In genomic region chr10:110569120-110569519, GRCh38 we compare ENCODE assay signal across 8 cellular contexts. TPM values are rescaled to one million over a fixed set of nuclear protein-coding genes. Genes with fewer than 3 reads are reported as not detected.
DNase-seq lines count a peak whose midpoint lies in the region; ATAC-seq and TF ChIP-seq lines count a peak whose summit lies in the region.

No MANE protein-coding gene starts in this region.

- intact Hi-C loops in left ventricle myocardium inferior (cut with micrococcal nuclease) (no loop called here), upper lobe of right lung (cut with DNase I) (no loop called here)

- CTCF ChIA-PET in activated CD8-positive, alpha-beta T cell treated with anti-CD3 and anti-CD28 coated beads, Interleukin-2, amount 10 ng/mL, durations not matched to agents 7 days and 5 days (lab: Charles Lee): interaction anchor here (0.8 to 5.4 kb wide), 5 partner anchors 11 to 264 kb away, joined by 3 to 41 read pairs (median 4); partner anchors contain the start of gene SMNDC1

- H3K4me1 ChIP-seq in left ventricle myocardium inferior (peaks cover 73% of the 10 kb centered on the region), right atrium auricular region (peaks cover 0 to 44% of the 10 kb centered on the region in 2 donors), iPS-18a (ENCODE audit: control insufficient read depth, low read depth, low read length) (peaks cover 14% of the 10 kb centered on the region), upper lobe of right lung (peaks cover 24% of the 10 kb centered on the region)

- H3K4me3 ChIP-seq in left ventricle myocardium inferior (peak overlapping the region; percentile 98), right atrium auricular region (no peak overlapping the region), iPS-18a (ENCODE audit: low read length) (peak overlapping the region; percentile 81), upper lobe of right lung (peak overlapping the region; percentile 75)

- DNase-seq in left ventricle myocardium inferior (no peak), right atrium auricular region (ENCODE audit: low spot score) (no peak), upper lobe of right lung (no peak), COLO829 (ENCODE audit: low spot score) (no peak), COR-L47 (lab: John Stamatoyannopoulos, UW) (no peak)
- no peak for DNase-seq in activated CD8-positive, alpha-beta T cell treated with anti-CD3 and anti-CD28 coated beads, Interleukin-2, amount 10 ng/mL, durations not matched to agents 7 days and 5 days

- no peaks in the 10 kb centered on the region for H3K9me3 Mint-ChIP-seq in activated CD8-positive, alpha-beta T cell treated with anti-CD3 and anti-CD28 coated beads, Interleukin-2, amount 10 ng/mL, durations not matched to agents 7 days and 5 days (ENCODE audit: insufficient read depth)

- H3K27me3 ChIP-seq in left ventricle myocardium inferior (ENCODE audit: low read depth): no peaks in the 10 kb centered on the region
- H3K27me3 ChIP-seq in right atrium auricular region: no peaks in the 10 kb centered on the region
- H3K27me3 ChIP-seq in iPS-18a (ENCODE audit: control insufficient read depth, insufficient read depth, low read length): no peaks in the 10 kb centered on the region
- H3K27me3 ChIP-seq in upper lobe of right lung: peaks cover 6% of the 10 kb centered on the region

- H3K4me1 Mint-ChIP-seq in activated CD8-positive, alpha-beta T cell treated with anti-CD3 and anti-CD28 coated beads, Interleukin-2, amount 10 ng/mL, durations not matched to agents 7 days and 5 days (ENCODE audit: low read depth): peaks cover 45% of the 10 kb centered on the region

- peaks cover 41% of the 10 kb centered on the region for H3K36me3 Mint-ChIP-seq in activated CD8-positive, alpha-beta T cell treated with anti-CD3 and anti-CD28 coated beads, Interleukin-2, amount 10 ng/mL, durations not matched to agents 7 days and 5 days (ENCODE audit: low read depth)

- peak overlapping the region; percentile 95 for H3K4me3 Mint-ChIP-seq in activated CD8-positive, alpha-beta T cell treated with anti-CD3 and anti-CD28 coated beads, Interleukin-2, amount 10 ng/mL, durations not matched to agents 7 days and 5 days

- H3K36me3 ChIP-seq in left ventricle myocardium inferior: no peaks in the 10 kb centered on the region
- H3K36me3 ChIP-seq in right atrium auricular region: no peaks in the 10 kb centered on the region
- H3K36me3 ChIP-seq in iPS-18a (ENCODE audit: control insufficient read depth, low read depth, low read length): peaks cover 34% of the 10 kb centered on the region
- no peaks in the 10 kb centered on the region for H3K36me3 ChIP-seq in upper lobe of right lung

- H3K27ac ChIP-seq in left ventricle myocardium inferior (replicated peaks) (no peak overlapping the region), right atrium auricular region (no peak overlapping the region), iPS-18a (ENCODE audit: low read length) (no peak overlapping the region), upper lobe of right lung (no peak overlapping the region)

- peak overlapping the region; percentile 93 for H3K9ac ChIP-seq in iPS-18a (ENCODE audit: low read length)

- peaks cover 4% of the 10 kb centered on the region for H3K27me3 Mint-ChIP-seq in activated CD8-positive, alpha-beta T cell treated with anti-CD3 and anti-CD28 coated beads, Interleukin-2, amount 10 ng/mL, durations not matched to agents 7 days and 5 days (ENCODE audit: low read depth)

- no peak for ATAC-seq in activated CD8-positive, alpha-beta T cell treated with anti-CD3 and anti-CD28 coated beads, Interleukin-2, amount 10 ng/mL, durations not matched to agents 7 days and 5 days
- ATAC-seq in upper lobe of right lung (no peak), HG03108 (IDR thresholded peaks at IDR 0.05; ENCODE audit: unreplicated experiment) (no peak)

- H3K27ac Mint-ChIP-seq in activated CD8-positive, alpha-beta T cell treated with anti-CD3 and anti-CD28 coated beads, Interleukin-2, amount 10 ng/mL, durations not matched to agents 7 days and 5 days: peak overlapping the region; percentile 64

- POLR2A ChIA-PET in activated CD8-positive, alpha-beta T cell treated with anti-CD3 and anti-CD28 coated beads, Interleukin-2, amount 10 ng/mL, durations not matched to agents 7 days and 5 days (lab: Charles Lee): interaction anchor here (0.7 kb wide), 1 partner anchor 264 kb away, joined by 4 read pairs; the partner anchor contains the start of gene SMNDC1

- no peak for TF ChIP-seq CTCF in left ventricle myocardium inferior (IDR thresholded peaks at IDR 0.05; ENCODE audit: borderline replicate concordance)
- no peak for TF ChIP-seq CTCF in right atrium auricular region (IDR thresholded peaks at IDR 0.05)
- no peak for TF ChIP-seq CTCF in upper lobe of right lung (IDR thresholded peaks at IDR 0.05)

- H3K9me3 ChIP-seq in left ventricle myocardium inferior (replicated peaks): no peaks in the 10 kb centered on the region
- H3K9me3 ChIP-seq in right atrium auricular region: no peaks in the 10 kb centered on the region
- H3K9me3 ChIP-seq in iPS-18a (ENCODE audit: control insufficient read depth, low read depth, low read length): no peaks in the 10 kb centered on the region
- no peaks in the 10 kb centered on the region for H3K9me3 ChIP-seq in upper lobe of right lung

RNA-seq across cellular contexts. Expression of gene SMC3, which starts 1.6 kb away (rescaled TPM):
- total RNA-seq in left ventricle myocardium inferior (20.9 TPM), right atrium auricular region (10 to 100 TPM; 18.1 to 18.3 TPM), upper lobe of right lung (29.8 TPM)
- 10 to 100 TPM; 75.6 to 82.2 TPM for total RNA-seq in activated CD8-positive, alpha-beta T cell treated with anti-CD3 and anti-CD28 coated beads, Interleukin-2, amount 10 ng/mL, durations not matched to agents 7 days and 5 days

Comparison
In these comparisons a context has a peak if more than half of its experiments do, and no peak if none do; other contexts are left out.
1. H3K4me3 ChIP-seq: peak in left ventricle myocardium inferior (single experiment), iPS-18a (single experiment) and upper lobe of right lung (single experiment); none in right atrium auricular region (0 of 2).